Comparison of ENCODE assay signal across 1 cellular context in the genomic region with DNA sequence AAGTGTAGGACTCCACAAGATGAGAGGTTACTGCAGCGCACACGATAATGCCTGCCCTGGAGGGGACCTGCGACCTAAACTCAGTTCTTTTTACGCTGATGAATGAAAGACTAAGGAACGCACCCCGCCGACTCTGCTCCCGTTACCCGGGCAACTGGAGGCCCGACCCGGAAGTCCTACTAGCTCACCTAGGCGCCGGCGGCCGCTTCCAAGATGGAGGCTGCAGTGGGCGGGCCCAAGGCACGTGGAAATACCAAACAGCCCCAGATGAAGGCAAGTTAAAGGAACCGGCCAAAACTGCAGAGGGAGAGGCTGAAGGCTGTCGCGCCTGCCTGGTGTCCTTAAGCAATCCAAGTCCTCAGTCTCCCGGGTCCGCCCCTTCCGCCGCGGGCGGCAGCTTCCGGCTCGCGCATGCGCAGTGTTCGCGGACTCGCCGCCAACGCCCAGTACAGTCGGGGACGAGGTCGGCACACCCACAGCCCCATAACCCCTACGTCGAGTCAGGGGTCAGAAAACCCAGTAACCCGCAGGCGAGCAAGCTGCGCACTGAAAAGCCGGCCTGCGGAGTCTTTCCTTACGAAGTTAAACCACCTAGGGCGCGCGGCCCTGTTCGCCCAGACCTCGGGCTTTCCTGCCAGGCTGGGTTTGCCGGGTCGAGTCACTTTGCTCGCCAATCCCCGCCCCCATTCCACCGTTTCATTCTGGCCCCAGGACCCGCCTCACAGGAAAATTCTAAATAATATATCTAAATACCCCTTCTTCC.
TF ChIP-seq lines count a peak whose summit lies in the region.

A gene with protein sequence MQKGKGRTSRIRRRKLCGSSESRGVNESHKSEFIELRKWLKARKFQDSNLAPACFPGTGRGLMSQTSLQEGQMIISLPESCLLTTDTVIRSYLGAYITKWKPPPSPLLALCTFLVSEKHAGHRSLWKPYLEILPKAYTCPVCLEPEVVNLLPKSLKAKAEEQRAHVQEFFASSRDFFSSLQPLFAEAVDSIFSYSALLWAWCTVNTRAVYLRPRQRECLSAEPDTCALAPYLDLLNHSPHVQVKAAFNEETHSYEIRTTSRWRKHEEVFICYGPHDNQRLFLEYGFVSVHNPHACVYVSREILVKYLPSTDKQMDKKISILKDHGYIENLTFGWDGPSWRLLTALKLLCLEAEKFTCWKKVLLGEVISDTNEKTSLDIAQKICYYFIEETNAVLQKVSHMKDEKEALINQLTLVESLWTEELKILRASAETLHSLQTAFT (minus strand): TSS at position 368 of the 763 bp plus-strand sequence. CDS start 1,638 bp downstream, outside the sequence.

TF ChIP-seq in K562, 482 proteins besides CTCF, POLR2A, EP300 and RAD21 (continued from another document and continues in another):
- TF ChIP-seq, protein P1, sequence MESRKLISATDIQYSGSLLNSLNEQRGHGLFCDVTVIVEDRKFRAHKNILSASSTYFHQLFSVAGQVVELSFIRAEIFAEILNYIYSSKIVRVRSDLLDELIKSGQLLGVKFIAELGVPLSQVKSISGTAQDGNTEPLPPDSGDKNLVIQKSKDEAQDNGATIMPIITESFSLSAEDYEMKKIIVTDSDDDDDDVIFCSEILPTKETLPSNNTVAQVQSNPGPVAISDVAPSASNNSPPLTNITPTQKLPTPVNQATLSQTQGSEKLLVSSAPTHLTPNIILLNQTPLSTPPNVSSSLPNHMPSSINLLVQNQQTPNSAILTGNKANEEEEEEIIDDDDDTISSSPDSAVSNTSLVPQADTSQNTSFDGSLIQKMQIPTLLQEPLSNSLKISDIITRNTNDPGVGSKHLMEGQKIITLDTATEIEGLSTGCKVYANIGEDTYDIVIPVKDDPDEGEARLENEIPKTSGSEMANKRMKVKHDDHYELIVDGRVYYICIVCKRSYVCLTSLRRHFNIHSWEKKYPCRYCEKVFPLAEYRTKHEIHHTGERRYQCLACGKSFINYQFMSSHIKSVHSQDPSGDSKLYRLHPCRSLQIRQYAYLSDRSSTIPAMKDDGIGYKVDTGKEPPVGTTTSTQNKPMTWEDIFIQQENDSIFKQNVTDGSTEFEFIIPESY (CRISPR knock-in tag; IDR thresholded peaks at IDR 0.05) = peak; percentile 39; the same call in 1 of the 2 replicates
- peak; percentile 13 for TF ChIP-seq CREB1 (IDR thresholded peaks at IDR 0.05)
- peak; percentile 56 for TF ChIP-seq CREB1 (CRISPR knock-in tag; IDR thresholded peaks at IDR 0.05)
- peak; percentile 92 to 96; a peak in 3 of 4 replicates for TF ChIP-seq SIN3A (IDR thresholded peaks at IDR 0.05; ENCODE audit: borderline replicate concordance in 2 of 2, control insufficient read depth in 1 of 2, low read depth in 2 of 2, low read length in 2 of 2)
- 0 out of 2 replicates have a peak, but pooled peaks have one; percentile 3 for TF ChIP-seq JUND (IDR thresholded peaks at IDR 0.05; ENCODE audit: borderline replicate concordance, low read depth, low read length)
- no peak for TF ChIP-seq JUND (tag; IDR thresholded peaks at IDR 0.05; ENCODE audit: borderline replicate concordance, low read depth, low read length)
- peak; percentile 85 for TF ChIP-seq ZFX (CRISPR knock-in tag; IDR thresholded peaks at IDR 0.05)
- peak; percentile 91 for TF ChIP-seq ZBTB17 (CRISPR knock-in tag; IDR thresholded peaks at IDR 0.05)
- TF ChIP-seq LCOR (CRISPR knock-in tag; IDR thresholded peaks at IDR 0.05) = peak; percentile 93
- peak; percentile 91 for TF ChIP-seq GABPB1 (CRISPR knock-in tag; IDR thresholded peaks at IDR 0.05)
- TF ChIP-seq, protein P2, sequence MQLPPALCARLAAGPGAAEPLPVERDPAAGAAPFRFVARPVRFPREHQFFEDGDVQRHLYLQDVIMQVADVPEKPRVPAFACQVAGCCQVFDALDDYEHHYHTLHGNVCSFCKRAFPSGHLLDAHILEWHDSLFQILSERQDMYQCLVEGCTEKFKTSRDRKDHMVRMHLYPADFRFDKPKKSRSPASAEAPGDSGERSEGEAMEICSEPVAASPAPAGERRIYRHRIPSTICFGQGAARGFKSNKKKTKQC (CRISPR knock-in tag; IDR thresholded peaks at IDR 0.05) = 0 out of 2 replicates have a peak, but pooled peaks have one; percentile 84
- peak; percentile 69; the same call in 1 of the 2 replicates for TF ChIP-seq BMI1 (IDR thresholded peaks at IDR 0.05; ENCODE audit: low read length)
- TF ChIP-seq CSDE1 (IDR thresholded peaks at IDR 0.05) = peak in 1 of 2 experiments; percentile 71; a peak in 1 of 4 replicates
- TF ChIP-seq ELF2 (CRISPR knock-in tag; IDR thresholded peaks at IDR 0.05) = peak; percentile 92
- no peak for TF ChIP-seq NFATC3 (IDR thresholded peaks at IDR 0.05)
- TF ChIP-seq RB1 (IDR thresholded peaks at IDR 0.05; ENCODE audit: low read depth) = peak; percentile 75; the same call in 1 of the 2 replicates
- 0 out of 2 replicates have a peak, but pooled peaks have one; percentile 3 for TF ChIP-seq NCOA1 (IDR thresholded peaks at IDR 0.05; ENCODE audit: low read depth)
- no peak for TF ChIP-seq MED1 (CRISPR knock-in tag; IDR thresholded peaks at IDR 0.05; ENCODE audit: borderline replicate concordance)
- peak; percentile 64 for TF ChIP-seq POLR2H (tag; IDR thresholded peaks at IDR 0.05; ENCODE audit: low read depth)
- TF ChIP-seq CEBPB (tag; IDR thresholded peaks at IDR 0.05) = peak; percentile 90
- peak; percentile 83 for TF ChIP-seq TBP (optimal IDR thresholded peaks at IDR 0.05; ENCODE audit: low read depth, low read length)
- no peak for TF ChIP-seq KAT2B (IDR thresholded peaks at IDR 0.05; ENCODE audit: low read depth, low read length)
- no peak for TF ChIP-seq FOXJ2 (tag; IDR thresholded peaks at IDR 0.05)
- TF ChIP-seq STAT5A (IDR thresholded peaks at IDR 0.05; ENCODE audit: borderline replicate concordance, low read length) = no peak
- TF ChIP-seq CBFA2T3 (IDR thresholded peaks at IDR 0.05) = no peak
- TF ChIP-seq, protein P3, sequence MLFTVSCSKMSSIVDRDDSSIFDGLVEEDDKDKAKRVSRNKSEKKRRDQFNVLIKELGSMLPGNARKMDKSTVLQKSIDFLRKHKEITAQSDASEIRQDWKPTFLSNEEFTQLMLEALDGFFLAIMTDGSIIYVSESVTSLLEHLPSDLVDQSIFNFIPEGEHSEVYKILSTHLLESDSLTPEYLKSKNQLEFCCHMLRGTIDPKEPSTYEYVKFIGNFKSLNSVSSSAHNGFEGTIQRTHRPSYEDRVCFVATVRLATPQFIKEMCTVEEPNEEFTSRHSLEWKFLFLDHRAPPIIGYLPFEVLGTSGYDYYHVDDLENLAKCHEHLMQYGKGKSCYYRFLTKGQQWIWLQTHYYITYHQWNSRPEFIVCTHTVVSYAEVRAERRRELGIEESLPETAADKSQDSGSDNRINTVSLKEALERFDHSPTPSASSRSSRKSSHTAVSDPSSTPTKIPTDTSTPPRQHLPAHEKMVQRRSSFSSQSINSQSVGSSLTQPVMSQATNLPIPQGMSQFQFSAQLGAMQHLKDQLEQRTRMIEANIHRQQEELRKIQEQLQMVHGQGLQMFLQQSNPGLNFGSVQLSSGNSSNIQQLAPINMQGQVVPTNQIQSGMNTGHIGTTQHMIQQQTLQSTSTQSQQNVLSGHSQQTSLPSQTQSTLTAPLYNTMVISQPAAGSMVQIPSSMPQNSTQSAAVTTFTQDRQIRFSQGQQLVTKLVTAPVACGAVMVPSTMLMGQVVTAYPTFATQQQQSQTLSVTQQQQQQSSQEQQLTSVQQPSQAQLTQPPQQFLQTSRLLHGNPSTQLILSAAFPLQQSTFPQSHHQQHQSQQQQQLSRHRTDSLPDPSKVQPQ (CRISPR knock-in tag; IDR thresholded peaks at IDR 0.05; ENCODE audit: borderline replicate concordance) = no peak; the same call in 1 of the 2 replicates
- TF ChIP-seq, protein P4, sequence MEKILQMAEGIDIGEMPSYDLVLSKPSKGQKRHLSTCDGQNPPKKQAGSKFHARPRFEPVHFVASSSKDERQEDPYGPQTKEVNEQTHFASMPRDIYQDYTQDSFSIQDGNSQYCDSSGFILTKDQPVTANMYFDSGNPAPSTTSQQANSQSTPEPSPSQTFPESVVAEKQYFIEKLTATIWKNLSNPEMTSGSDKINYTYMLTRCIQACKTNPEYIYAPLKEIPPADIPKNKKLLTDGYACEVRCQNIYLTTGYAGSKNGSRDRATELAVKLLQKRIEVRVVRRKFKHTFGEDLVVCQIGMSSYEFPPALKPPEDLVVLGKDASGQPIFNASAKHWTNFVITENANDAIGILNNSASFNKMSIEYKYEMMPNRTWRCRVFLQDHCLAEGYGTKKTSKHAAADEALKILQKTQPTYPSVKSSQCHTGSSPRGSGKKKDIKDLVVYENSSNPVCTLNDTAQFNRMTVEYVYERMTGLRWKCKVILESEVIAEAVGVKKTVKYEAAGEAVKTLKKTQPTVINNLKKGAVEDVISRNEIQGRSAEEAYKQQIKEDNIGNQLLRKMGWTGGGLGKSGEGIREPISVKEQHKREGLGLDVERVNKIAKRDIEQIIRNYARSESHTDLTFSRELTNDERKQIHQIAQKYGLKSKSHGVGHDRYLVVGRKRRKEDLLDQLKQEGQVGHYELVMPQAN (IDR thresholded peaks at IDR 0.05; ENCODE audit: borderline replicate concordance) = peak; percentile 94; the same call in 1 of the 2 replicates
- TF ChIP-seq YY1 (IDR thresholded peaks at IDR 0.05; ENCODE audit: borderline replicate concordance in 1 of 3, control insufficient read depth in 1 of 3, extremely low read depth in 1 of 3, insufficient read depth in 3 of 3, insufficient read length in 1 of 3, insufficient replicate concordance in 2 of 3, low read depth in 1 of 3, low read length in 2 of 3) = peak; percentile 66 to 95 (median 93)
- peak; percentile 26; the same call in 1 of the 2 replicates for TF ChIP-seq MTA2 (IDR thresholded peaks at IDR 0.05; ENCODE audit: low read depth)
- TF ChIP-seq, protein P5, sequence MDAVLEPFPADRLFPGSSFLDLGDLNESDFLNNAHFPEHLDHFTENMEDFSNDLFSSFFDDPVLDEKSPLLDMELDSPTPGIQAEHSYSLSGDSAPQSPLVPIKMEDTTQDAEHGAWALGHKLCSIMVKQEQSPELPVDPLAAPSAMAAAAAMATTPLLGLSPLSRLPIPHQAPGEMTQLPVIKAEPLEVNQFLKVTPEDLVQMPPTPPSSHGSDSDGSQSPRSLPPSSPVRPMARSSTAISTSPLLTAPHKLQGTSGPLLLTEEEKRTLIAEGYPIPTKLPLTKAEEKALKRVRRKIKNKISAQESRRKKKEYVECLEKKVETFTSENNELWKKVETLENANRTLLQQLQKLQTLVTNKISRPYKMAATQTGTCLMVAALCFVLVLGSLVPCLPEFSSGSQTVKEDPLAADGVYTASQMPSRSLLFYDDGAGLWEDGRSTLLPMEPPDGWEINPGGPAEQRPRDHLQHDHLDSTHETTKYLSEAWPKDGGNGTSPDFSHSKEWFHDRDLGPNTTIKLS (IDR thresholded peaks at IDR 0.05; ENCODE audit: borderline replicate concordance, low read depth) = peak; percentile 42; the same call in 1 of the 2 replicates
- peak; percentile 60 for TF ChIP-seq RBM22 (IDR thresholded peaks at IDR 0.05; ENCODE audit: low read depth, low read length, poor library complexity, severe bottlenecking)
- TF ChIP-seq, protein P6, sequence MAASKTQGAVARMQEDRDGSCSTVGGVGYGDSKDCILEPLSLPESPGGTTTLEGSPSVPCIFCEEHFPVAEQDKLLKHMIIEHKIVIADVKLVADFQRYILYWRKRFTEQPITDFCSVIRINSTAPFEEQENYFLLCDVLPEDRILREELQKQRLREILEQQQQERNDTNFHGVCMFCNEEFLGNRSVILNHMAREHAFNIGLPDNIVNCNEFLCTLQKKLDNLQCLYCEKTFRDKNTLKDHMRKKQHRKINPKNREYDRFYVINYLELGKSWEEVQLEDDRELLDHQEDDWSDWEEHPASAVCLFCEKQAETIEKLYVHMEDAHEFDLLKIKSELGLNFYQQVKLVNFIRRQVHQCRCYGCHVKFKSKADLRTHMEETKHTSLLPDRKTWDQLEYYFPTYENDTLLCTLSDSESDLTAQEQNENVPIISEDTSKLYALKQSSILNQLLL (CRISPR knock-in tag; IDR thresholded peaks at IDR 0.05; ENCODE audit: borderline replicate concordance) = no peak
- no peak for TF ChIP-seq HEY1 (CRISPR knock-in tag; IDR thresholded peaks at IDR 0.05; ENCODE audit: borderline replicate concordance)
- no peak for TF ChIP-seq ZNF146 (CRISPR knock-in tag; IDR thresholded peaks at IDR 0.05; ENCODE audit: unreplicated experiment)
- peak; percentile 96 for TF ChIP-seq ELF1 (tag; IDR thresholded peaks at IDR 0.05)
- TF ChIP-seq, protein P7, sequence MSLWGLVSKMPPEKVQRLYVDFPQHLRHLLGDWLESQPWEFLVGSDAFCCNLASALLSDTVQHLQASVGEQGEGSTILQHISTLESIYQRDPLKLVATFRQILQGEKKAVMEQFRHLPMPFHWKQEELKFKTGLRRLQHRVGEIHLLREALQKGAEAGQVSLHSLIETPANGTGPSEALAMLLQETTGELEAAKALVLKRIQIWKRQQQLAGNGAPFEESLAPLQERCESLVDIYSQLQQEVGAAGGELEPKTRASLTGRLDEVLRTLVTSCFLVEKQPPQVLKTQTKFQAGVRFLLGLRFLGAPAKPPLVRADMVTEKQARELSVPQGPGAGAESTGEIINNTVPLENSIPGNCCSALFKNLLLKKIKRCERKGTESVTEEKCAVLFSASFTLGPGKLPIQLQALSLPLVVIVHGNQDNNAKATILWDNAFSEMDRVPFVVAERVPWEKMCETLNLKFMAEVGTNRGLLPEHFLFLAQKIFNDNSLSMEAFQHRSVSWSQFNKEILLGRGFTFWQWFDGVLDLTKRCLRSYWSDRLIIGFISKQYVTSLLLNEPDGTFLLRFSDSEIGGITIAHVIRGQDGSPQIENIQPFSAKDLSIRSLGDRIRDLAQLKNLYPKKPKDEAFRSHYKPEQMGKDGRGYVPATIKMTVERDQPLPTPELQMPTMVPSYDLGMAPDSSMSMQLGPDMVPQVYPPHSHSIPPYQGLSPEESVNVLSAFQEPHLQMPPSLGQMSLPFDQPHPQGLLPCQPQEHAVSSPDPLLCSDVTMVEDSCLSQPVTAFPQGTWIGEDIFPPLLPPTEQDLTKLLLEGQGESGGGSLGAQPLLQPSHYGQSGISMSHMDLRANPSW (CRISPR knock-in tag; IDR thresholded peaks at IDR 0.05) = peak; percentile 75; the same call in 1 of the 2 replicates
- no peak for TF ChIP-seq ZKSCAN3 (CRISPR knock-in tag; IDR thresholded peaks at IDR 0.05)
- TF ChIP-seq PTRF (tag; IDR thresholded peaks at IDR 0.05) = no peak
- TF ChIP-seq MCM5 (IDR thresholded peaks at IDR 0.05; ENCODE audit: low read depth) = no peak
- TF ChIP-seq, protein P8, sequence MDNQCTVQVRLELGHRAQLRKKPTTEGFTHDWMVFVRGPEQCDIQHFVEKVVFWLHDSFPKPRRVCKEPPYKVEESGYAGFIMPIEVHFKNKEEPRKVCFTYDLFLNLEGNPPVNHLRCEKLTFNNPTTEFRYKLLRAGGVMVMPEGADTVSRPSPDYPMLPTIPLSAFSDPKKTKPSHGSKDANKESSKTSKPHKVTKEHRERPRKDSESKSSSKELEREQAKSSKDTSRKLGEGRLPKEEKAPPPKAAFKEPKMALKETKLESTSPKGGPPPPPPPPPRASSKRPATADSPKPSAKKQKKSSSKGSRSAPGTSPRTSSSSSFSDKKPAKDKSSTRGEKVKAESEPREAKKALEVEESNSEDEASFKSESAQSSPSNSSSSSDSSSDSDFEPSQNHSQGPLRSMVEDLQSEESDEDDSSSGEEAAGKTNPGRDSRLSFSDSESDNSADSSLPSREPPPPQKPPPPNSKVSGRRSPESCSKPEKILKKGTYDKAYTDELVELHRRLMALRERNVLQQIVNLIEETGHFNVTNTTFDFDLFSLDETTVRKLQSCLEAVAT (IDR thresholded peaks at IDR 0.05) = peak in 1 of 2 experiments; percentile 76; a peak in 2 of 4 replicates
